Comparison of ENCODE assay signal across 11 cellular contexts in the genomic region with DNA sequence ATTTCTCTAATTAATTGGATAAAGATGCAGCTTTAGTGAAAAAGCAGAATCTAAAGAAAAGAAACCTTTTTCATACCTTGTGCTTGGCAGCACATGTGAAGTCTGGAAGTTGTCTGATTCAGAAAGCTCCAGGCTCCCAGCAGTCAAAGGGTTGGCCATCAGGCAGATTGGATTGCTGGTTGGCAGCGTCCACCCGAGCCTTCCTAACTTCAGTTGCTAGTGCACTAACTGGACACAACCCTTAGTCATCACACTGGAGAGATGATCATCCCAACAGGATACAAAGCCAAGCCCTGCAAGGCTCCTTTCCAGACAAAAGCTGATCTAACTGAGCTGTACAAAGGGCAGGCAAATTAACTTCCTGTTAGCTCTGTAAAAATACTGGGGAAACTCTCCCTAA.
DNase-seq lines count a peak whose midpoint lies in the region; ATAC-seq and TF ChIP-seq lines count a peak whose summit lies in the region.
"Had no signal": no experiment of that assay in that cellular context is flagged by ENCODE, and none has a peak within 500 bp of the region (broad histone marks: within the 10 kb centered on the region; RNA-seq: fewer than 3 reads in every experiment).

No MANE protein-coding gene starts in this region.

- no peak overlapping the region for H3K9ac ChIP-seq in MM.1S (ENCODE audit: low read length)

- H3K9me3 ChIP-seq in adrenal gland (replicated peaks in 1 of 3) (no peaks in the 10 kb centered on the region), MM.1S (replicated peaks; ENCODE audit: insufficient read depth, low read length) (no peaks in the 10 kb centered on the region)

- H2AFZ ChIP-seq in MM.1S (ENCODE audit: low read length), result no peak overlapping the region

- DNase-seq in EH (ENCODE audit: low read depth) (peak; percentile 94), adrenal gland (peak in 5 of 7 donors; percentile 20 to 56 (median 35)), glomerular visceral epithelial cell (ENCODE audit: extremely low spot score) (peak; percentile 76), pulmonary artery endothelial cell (ENCODE audit: low read depth, low spot score) (peak; percentile 66), NCI-H1048 (lab: John Stamatoyannopoulos, UW) (no peak), SK-N-DZ (ENCODE audit: low spot score) (no peak), MM.1S (no peak)
- DNase-seq: activated T-cell treated with anti-CD3 and anti-CD28 coated beads, Interleukin-2, amount 50 U/mL, for 4 hours; SIG-M5 had no signal

- H3K9me2 ChIP-seq in MM.1S (replicated peaks; ENCODE audit: insufficient read depth, low read length), result no peaks in the 10 kb centered on the region

- H4K20me1 ChIP-seq in MM.1S (ENCODE audit: insufficient read depth, low read length), result no peaks in the 10 kb centered on the region

- intact Hi-C loops in adrenal gland (cut with DNase I), result no loop called here

- H3K27ac ChIP-seq in adrenal gland, result peak overlapping the region in 2 of 5 donors; percentile 31 to 36
- no peak overlapping the region for H3K27ac ChIP-seq in MM.1S (ENCODE audit: low read length)

- ATAC-seq in HG02970 (IDR thresholded peaks at IDR 0.05; ENCODE audit: low FRiP score, unreplicated experiment), result no peak
- ATAC-seq: activated T-cell treated with anti-CD3 and anti-CD28 coated beads, Interleukin-2, amount 50 U/mL, for 4 hours; K562 had no signal

- no peak for TF ChIP-seq POLR2A in adrenal gland (IDR thresholded peaks at IDR 0.05)

- H3K4me3 ChIP-seq in adrenal gland (no peak overlapping the region), MM.1S (ENCODE audit: low read length) (no peak overlapping the region)
- H3K4me3 ChIP-seq: K562 had no signal

- H3K79me2 ChIP-seq in MM.1S (ENCODE audit: low read length), result no peaks in the 10 kb centered on the region

- WGBS in adrenal gland, 4 donors, result 28 to 39% (median 35%) methylated on average over 2 of the region's 2 CpGs

- H3K27me3 ChIP-seq in adrenal gland (no peaks in the 10 kb centered on the region), MM.1S (replicated peaks; ENCODE audit: insufficient read depth, low read length) (no peaks in the 10 kb centered on the region)

- H3K4me1 ChIP-seq in adrenal gland (replicated peaks in 1 of 2) (peaks cover 7 to 10% of the 10 kb centered on the region in 2 donors), MM.1S (ENCODE audit: low read length) (no peaks in the 10 kb centered on the region)

- H3K36me3 ChIP-seq in adrenal gland (replicated peaks in 1 of 2) (no peaks in the 10 kb centered on the region), MM.1S (replicated peaks; ENCODE audit: insufficient read depth, low read length) (no peaks in the 10 kb centered on the region)

- H3K4me2 ChIP-seq in MM.1S (ENCODE audit: low read depth, low read length), result no peak overlapping the region

- TF ChIP-seq CTCF in adrenal gland (IDR thresholded peaks at IDR 0.05) (no peak), MM.1S (IDR thresholded peaks at IDR 0.05; ENCODE audit: low read length) (no peak)

- H3F3A ChIP-seq in MM.1S (ENCODE audit: insufficient read depth, low read length), result no peaks in the 10 kb centered on the region

Comparison
In these comparisons a context has a peak if more than half of its experiments do, and no peak if none do; other contexts are left out.
1. DNase-seq: peak in EH (single experiment), adrenal gland (5 of 7), glomerular visceral epithelial cell (single experiment) and pulmonary artery endothelial cell (single experiment); none in NCI-H1048 (single experiment), SK-N-DZ (single experiment) and MM.1S (single experiment).